1 cellular context compared by ENCODE assay signal in the genomic region with DNA sequence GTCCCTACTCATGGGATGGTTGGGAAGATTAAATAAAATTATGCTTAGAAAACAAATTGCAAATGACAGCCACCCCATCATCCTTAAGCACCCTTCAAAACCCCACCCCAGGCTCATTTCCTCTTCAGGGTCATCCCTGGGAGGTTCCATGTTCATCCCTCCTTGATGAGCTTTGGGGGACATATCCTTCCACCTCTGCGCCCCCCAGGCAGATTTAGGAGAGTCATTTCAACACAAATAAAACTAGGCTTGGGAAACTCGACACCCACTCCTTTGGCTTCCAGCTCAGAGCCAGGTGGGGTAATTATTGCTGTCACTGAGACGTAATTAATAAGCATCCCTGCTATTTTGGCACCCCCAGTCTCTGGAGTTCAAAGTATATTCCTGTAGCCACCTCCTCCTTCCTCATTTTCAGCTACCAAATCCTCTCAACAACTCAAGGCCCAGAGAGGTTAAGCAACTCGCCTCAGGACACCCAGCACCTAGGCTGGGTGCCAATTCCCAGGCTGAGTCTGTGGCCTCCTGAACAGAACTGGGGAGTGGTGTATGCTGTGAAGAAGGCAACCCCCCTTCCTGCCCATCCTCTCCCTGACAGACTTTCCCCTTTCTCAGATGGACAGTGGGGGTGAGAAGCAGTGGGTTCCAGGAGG.
TF ChIP-seq lines count a peak whose summit lies in the region.

No MANE protein-coding gene starts in this region.

TF ChIP-seq in SK-N-SH, 30 proteins besides CTCF, POLR2A, EP300 and RAD21:
- TF ChIP-seq RFX5 (IDR thresholded peaks at IDR 0.05; ENCODE audit: low read length), result no peak
- TF ChIP-seq RXRA (IDR thresholded peaks at IDR 0.05; ENCODE audit: borderline replicate concordance, low read depth), result no peak
- TF ChIP-seq MEF2A (IDR thresholded peaks at IDR 0.05; ENCODE audit: borderline replicate concordance, low read depth), result no peak
- TF ChIP-seq SIN3A (IDR thresholded peaks at IDR 0.05; ENCODE audit: borderline replicate concordance, low read depth, low read length), result no peak
- no peak for TF ChIP-seq TAF1 (IDR thresholded peaks at IDR 0.05; ENCODE audit: borderline replicate concordance, low read depth, low read length)
- no peak for TF ChIP-seq USF2 (IDR thresholded peaks at IDR 0.05; ENCODE audit: borderline replicate concordance, low read depth, low read length)
- no peak for TF ChIP-seq NFIC (IDR thresholded peaks at IDR 0.05; ENCODE audit: borderline replicate concordance)
- TF ChIP-seq CHD2 (IDR thresholded peaks at IDR 0.05; ENCODE audit: low read length, partially characterized antibody), result no peak
- no peak for TF ChIP-seq ELF1 (IDR thresholded peaks at IDR 0.05)
- TF ChIP-seq RCOR1 (IDR thresholded peaks at IDR 0.05; ENCODE audit: low read length), result no peak
